Comparison of ENCODE assay signal across 1 cellular context in the genomic region with DNA sequence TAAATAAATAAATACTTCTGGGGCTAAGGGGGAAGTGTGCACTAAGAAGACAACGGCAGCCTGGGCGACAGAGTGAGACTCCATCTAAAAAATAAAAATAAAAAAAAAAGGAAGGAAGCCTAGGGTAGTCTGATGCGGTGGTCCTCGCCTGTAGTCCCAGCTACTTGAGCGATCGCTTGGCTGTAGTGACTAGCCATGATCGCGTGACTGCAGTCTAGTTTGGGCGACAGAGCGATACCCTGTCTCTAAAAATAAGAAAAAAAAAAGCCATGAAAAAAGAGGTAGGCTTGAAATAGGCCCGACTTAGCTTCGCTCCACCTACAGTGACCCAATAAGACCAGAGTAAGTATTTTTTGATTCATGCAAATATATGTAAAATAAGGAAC.
TF ChIP-seq lines count a peak whose summit lies in the region.

No MANE protein-coding gene starts in this region.

TF ChIP-seq in K562, 482 proteins besides CTCF, POLR2A, EP300 and RAD21:
- 0 out of 4 replicates have a peak, but pooled peaks of 1 of the 2 experiments have one; percentile 89 for TF ChIP-seq MLLT1 (IDR thresholded peaks at IDR 0.05)
- no peak for TF ChIP-seq HDAC2 (IDR thresholded peaks at IDR 0.05)
- TF ChIP-seq MYC (IDR thresholded peaks at IDR 0.05; ENCODE audit: low read depth, low read length) = no peak; the same call in 1 of the 2 replicates
- TF ChIP-seq MYC (CRISPR knock-in tag; IDR thresholded peaks at IDR 0.05; ENCODE audit: borderline replicate concordance, low read depth) = 0 out of 2 replicates have a peak, but pooled peaks have one; percentile 37
- TF ChIP-seq THRAP3 (IDR thresholded peaks at IDR 0.05; ENCODE audit: borderline replicate concordance) = peak; percentile 90
- no peak for TF ChIP-seq SMAD4 (CRISPR knock-in tag; conservative IDR thresholded peaks at IDR 0.05)
- TF ChIP-seq, protein P1, sequence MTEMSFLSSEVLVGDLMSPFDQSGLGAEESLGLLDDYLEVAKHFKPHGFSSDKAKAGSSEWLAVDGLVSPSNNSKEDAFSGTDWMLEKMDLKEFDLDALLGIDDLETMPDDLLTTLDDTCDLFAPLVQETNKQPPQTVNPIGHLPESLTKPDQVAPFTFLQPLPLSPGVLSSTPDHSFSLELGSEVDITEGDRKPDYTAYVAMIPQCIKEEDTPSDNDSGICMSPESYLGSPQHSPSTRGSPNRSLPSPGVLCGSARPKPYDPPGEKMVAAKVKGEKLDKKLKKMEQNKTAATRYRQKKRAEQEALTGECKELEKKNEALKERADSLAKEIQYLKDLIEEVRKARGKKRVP (CRISPR knock-in tag; IDR thresholded peaks at IDR 0.05) = no peak
- peak; percentile 3; the same call in 1 of the 2 replicates for TF ChIP-seq ZNF316 (IDR thresholded peaks at IDR 0.05)
- TF ChIP-seq ZNF121 (CRISPR knock-in tag; conservative IDR thresholded peaks at IDR 0.05) = 0 out of 2 replicates have a peak, but pooled peaks have one; percentile 1
- peak; percentile 19 for TF ChIP-seq KDM5B (IDR thresholded peaks at IDR 0.05; ENCODE audit: insufficient replicate concordance, low read depth, low read length)
- TF ChIP-seq MBD1 (CRISPR knock-in tag; IDR thresholded peaks at IDR 0.05) = 0 out of 2 replicates have a peak, but pooled peaks have one; percentile 11
- TF ChIP-seq ZFX (CRISPR knock-in tag; IDR thresholded peaks at IDR 0.05) = peak; percentile 43; the same call in 1 of the 2 replicates
